1 cellular context compared by ENCODE assay signal in the genomic region with DNA sequence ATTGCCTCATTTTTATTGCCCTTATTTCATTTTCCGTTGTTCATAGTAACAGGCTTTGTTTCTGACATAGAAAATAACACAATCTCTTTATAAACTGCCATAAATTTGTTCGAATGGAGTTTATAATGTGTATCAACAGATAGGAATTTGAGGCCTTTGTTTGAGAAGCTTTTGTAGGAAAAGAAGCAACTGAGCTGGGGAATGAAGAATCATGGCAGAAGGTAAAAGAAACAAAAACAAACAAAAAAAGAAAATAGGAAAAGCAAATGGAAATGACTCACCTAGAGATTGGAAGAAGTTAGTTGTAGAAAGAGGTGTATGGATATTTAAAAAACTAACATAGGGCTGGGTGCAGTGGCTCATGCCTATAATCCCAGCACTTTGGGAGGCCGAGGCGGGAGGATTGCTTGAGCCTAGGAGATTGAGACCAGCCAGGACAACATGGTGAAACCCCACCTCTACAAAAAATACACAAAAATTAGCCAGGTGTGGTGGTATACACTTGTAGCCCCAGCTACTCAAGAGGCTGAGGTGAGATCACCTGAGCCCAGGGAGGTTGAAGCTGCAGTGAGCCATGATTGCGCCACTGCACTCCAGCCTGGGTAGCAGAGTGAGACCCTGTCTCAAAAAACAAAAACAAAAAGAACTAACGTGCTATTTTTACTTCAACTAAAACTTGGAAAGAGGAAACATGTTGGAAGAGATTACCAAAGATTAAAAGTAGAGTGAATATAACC.
TF ChIP-seq lines count a peak whose summit lies in the region.

No MANE protein-coding gene starts in this region.

TF ChIP-seq in HepG2, 621 proteins besides CTCF, POLR2A, EP300 and RAD21:
- TF ChIP-seq CEBPB (IDR thresholded peaks at IDR 0.05; ENCODE audit: borderline replicate concordance, low read depth, low read length) (peak; percentile 75; the same call in 1 of the 2 replicates), JARID2 (CRISPR knock-in tag; IDR thresholded peaks at IDR 0.05; ENCODE audit: insufficient replicate concordance) (no peak), ZNF747 (CRISPR knock-in tag; IDR thresholded peaks at IDR 0.05; ENCODE audit: borderline replicate concordance) (no peak), GATAD2A (CRISPR knock-in tag; IDR thresholded peaks at IDR 0.05) (peak; percentile 60), ZFX (CRISPR knock-in tag; IDR thresholded peaks at IDR 0.05; ENCODE audit: low read depth) (no peak), LCORL (IDR thresholded peaks at IDR 0.05) (no peak), LCORL (CRISPR knock-in tag; IDR thresholded peaks at IDR 0.05) (0 out of 2 replicates have a peak, but pooled peaks have one; percentile 39), SMAD1 (CRISPR knock-in tag; IDR thresholded peaks at IDR 0.05; ENCODE audit: borderline replicate concordance, low read depth) (no peak), ZNF256 (CRISPR knock-in tag; conservative IDR thresholded peaks at IDR 0.05) (no peak), DPF2 (CRISPR knock-in tag; IDR thresholded peaks at IDR 0.05; ENCODE audit: borderline replicate concordance, low read depth) (0 out of 2 replicates have a peak, but pooled peaks have one; percentile 2), CEBPG (CRISPR knock-in tag; IDR thresholded peaks at IDR 0.05) (peak; percentile 76)
- TF ChIP-seq, protein P1, sequence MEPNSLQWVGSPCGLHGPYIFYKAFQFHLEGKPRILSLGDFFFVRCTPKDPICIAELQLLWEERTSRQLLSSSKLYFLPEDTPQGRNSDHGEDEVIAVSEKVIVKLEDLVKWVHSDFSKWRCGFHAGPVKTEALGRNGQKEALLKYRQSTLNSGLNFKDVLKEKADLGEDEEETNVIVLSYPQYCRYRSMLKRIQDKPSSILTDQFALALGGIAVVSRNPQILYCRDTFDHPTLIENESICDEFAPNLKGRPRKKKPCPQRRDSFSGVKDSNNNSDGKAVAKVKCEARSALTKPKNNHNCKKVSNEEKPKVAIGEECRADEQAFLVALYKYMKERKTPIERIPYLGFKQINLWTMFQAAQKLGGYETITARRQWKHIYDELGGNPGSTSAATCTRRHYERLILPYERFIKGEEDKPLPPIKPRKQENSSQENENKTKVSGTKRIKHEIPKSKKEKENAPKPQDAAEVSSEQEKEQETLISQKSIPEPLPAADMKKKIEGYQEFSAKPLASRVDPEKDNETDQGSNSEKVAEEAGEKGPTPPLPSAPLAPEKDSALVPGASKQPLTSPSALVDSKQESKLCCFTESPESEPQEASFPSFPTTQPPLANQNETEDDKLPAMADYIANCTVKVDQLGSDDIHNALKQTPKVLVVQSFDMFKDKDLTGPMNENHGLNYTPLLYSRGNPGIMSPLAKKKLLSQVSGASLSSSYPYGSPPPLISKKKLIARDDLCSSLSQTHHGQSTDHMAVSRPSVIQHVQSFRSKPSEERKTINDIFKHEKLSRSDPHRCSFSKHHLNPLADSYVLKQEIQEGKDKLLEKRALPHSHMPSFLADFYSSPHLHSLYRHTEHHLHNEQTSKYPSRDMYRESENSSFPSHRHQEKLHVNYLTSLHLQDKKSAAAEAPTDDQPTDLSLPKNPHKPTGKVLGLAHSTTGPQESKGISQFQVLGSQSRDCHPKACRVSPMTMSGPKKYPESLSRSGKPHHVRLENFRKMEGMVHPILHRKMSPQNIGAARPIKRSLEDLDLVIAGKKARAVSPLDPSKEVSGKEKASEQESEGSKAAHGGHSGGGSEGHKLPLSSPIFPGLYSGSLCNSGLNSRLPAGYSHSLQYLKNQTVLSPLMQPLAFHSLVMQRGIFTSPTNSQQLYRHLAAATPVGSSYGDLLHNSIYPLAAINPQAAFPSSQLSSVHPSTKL (CRISPR knock-in tag; IDR thresholded peaks at IDR 0.05) = peak; percentile 10; the same call in 1 of the 2 replicates
- TF ChIP-seq, protein P2, sequence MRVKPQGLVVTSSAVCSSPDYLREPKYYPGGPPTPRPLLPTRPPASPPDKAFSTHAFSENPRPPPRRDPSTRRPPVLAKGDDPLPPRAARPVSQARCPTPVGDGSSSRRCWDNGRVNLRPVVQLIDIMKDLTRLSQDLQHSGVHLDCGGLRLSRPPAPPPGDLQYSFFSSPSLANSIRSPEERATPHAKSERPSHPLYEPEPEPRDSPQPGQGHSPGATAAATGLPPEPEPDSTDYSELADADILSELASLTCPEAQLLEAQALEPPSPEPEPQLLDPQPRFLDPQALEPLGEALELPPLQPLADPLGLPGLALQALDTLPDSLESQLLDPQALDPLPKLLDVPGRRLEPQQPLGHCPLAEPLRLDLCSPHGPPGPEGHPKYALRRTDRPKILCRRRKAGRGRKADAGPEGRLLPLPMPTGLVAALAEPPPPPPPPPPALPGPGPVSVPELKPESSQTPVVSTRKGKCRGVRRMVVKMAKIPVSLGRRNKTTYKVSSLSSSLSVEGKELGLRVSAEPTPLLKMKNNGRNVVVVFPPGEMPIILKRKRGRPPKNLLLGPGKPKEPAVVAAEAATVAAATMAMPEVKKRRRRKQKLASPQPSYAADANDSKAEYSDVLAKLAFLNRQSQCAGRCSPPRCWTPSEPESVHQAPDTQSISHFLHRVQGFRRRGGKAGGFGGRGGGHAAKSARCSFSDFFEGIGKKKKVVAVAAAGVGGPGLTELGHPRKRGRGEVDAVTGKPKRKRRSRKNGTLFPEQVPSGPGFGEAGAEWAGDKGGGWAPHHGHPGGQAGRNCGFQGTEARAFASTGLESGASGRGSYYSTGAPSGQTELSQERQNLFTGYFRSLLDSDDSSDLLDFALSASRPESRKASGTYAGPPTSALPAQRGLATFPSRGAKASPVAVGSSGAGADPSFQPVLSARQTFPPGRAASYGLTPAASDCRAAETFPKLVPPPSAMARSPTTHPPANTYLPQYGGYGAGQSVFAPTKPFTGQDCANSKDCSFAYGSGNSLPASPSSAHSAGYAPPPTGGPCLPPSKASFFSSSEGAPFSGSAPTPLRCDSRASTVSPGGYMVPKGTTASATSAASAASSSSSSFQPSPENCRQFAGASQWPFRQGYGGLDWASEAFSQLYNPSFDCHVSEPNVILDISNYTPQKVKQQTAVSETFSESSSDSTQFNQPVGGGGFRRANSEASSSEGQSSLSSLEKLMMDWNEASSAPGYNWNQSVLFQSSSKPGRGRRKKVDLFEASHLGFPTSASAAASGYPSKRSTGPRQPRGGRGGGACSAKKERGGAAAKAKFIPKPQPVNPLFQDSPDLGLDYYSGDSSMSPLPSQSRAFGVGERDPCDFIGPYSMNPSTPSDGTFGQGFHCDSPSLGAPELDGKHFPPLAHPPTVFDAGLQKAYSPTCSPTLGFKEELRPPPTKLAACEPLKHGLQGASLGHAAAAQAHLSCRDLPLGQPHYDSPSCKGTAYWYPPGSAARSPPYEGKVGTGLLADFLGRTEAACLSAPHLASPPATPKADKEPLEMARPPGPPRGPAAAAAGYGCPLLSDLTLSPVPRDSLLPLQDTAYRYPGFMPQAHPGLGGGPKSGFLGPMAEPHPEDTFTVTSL (CRISPR knock-in tag; IDR thresholded peaks at IDR 0.05; ENCODE audit: borderline replicate concordance) = 0 out of 2 replicates have a peak, but pooled peaks have one; percentile 19
- TF ChIP-seq, protein P3, sequence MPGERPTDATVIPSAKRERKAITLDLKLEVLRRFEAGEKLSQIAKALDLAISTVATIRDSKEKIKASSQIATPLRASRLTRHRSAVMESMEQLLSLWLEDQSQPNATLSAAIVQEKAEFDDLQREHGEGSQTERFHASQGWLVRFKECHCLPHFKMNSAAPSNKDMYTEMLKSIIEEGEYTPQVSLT (CRISPR knock-in tag; IDR thresholded peaks at IDR 0.05; ENCODE audit: borderline replicate concordance, low read depth) = no peak
